21 cellular contexts compared by ENCODE assay signal in genomic region chr14:73105050-73105449, GRCh38. TPM values are rescaled to one million over a fixed set of nuclear protein-coding genes. Genes with fewer than 3 reads are reported as not detected.
DNase-seq lines count a peak whose midpoint lies in the region; ATAC-seq and TF ChIP-seq lines count a peak whose summit lies in the region.
"Had no signal": no experiment of that assay in that cellular context is flagged by ENCODE, and none has a peak within 500 bp of the region (broad histone marks: within the 10 kb centered on the region; RNA-seq: fewer than 3 reads in every experiment).

No MANE protein-coding gene starts in this region.

- H3K4ac ChIP-seq in mesenchymal stem cell (ENCODE audit: low read depth in 1 of 2, low read length in 2 of 2): no peak overlapping the region

- no CpG with 5 or more reads among the region's 3 CpGs for WGBS in mesenchymal stem cell

- no peaks in the 10 kb centered on the region for H3K4me1 Mint-ChIP-seq in activated T-cell treated with anti-CD3 and anti-CD28 coated beads, Interleukin-2, amount 50 U/mL, for 72 hours (ENCODE audit: low read depth)
- peaks cover 3% of the 10 kb centered on the region for H3K4me1 Mint-ChIP-seq in activated T-cell treated with anti-CD3 and anti-CD28 coated beads, Interleukin-2, amount 50 U/mL, for 4 hours (ENCODE audit: low read depth)
- H3K4me1 Mint-ChIP-seq: IgD-negative memory B cell had no signal

- no peak overlapping the region for H3K4me3 ChIP-seq in mesenchymal stem cell (ENCODE audit: insufficient read depth in 1 of 2, low read depth in 1 of 2, low read length in 2 of 2)
- H3K4me3 ChIP-seq: MG63 had no signal

- H2BK15ac ChIP-seq in mesenchymal stem cell (ENCODE audit: low read depth, poor library complexity, severe bottlenecking): no peak overlapping the region

- no peak overlapping the region for H3K4me2 ChIP-seq in mesenchymal stem cell (ENCODE audit: low read length, poor library complexity, severe bottlenecking)

- no peak for ATAC-seq in activated T-cell treated with anti-CD3 and anti-CD28 coated beads, Interleukin-2, amount 50 U/mL, for 72 hours (replicated peaks in 1 of 2)
- ATAC-seq in activated T-cell treated with anti-CD3 and anti-CD28 coated beads, Interleukin-2, amount 50 U/mL, for 4 hours: no peak
- ATAC-seq in GM18870 (IDR thresholded peaks at IDR 0.05; ENCODE audit: unreplicated experiment): no peak
- ATAC-seq: HCT116, Right ventricle myocardium inferior had no signal

- H4K91ac ChIP-seq in mesenchymal stem cell (ENCODE audit: low read length): no peak overlapping the region

- no peak overlapping the region for H3K4me3 Mint-ChIP-seq in activated T-cell treated with anti-CD3 and anti-CD28 coated beads, Interleukin-2, amount 50 U/mL, for 72 hours
- H3K4me3 Mint-ChIP-seq in activated T-cell treated with anti-CD3 and anti-CD28 coated beads, Interleukin-2, amount 50 U/mL, for 4 hours: no peak overlapping the region
- H3K4me3 Mint-ChIP-seq: CD4-positive, alpha-beta memory T cell had no signal

- H3K9me3 ChIP-seq in mesenchymal stem cell (ENCODE audit: control insufficient read depth, low read length): no peaks in the 10 kb centered on the region
- H3K9me3 ChIP-seq: MG63 had no signal

- H3K4me1 ChIP-seq in mesenchymal stem cell (ENCODE audit: control insufficient read depth, insufficient read depth, low read depth, low read length): no peaks in the 10 kb centered on the region

- no peak overlapping the region for H4K8ac ChIP-seq in mesenchymal stem cell (ENCODE audit: low read length)

- H3K18ac ChIP-seq in mesenchymal stem cell (ENCODE audit: low read depth in 1 of 2, low read length in 2 of 2): no peak overlapping the region

- no peak overlapping the region for H2BK12ac ChIP-seq in mesenchymal stem cell (ENCODE audit: low read length in 2 of 2)

- peak overlapping the region; percentile 18 for H3K9ac ChIP-seq in mesenchymal stem cell (ENCODE audit: low read length)

- no peak for DNase-seq in activated T-cell treated with anti-CD3 and anti-CD28 coated beads, Interleukin-2, amount 50 U/mL, for 72 hours
- no peak for DNase-seq in activated T-cell treated with anti-CD3 and anti-CD28 coated beads, Interleukin-2, amount 50 U/mL, for 4 hours
- no peak for DNase-seq in mesenchymal stem cell
- DNase-seq in GF-D8 (lab: John Stamatoyannopoulos, UW): no peak
- DNase-seq in NCI-H446 treated with DMSO at 0.1 percent for 48 hours (lab: John Stamatoyannopoulos, UW): no peak
- DNase-seq in NCI-H1930 (lab: John Stamatoyannopoulos, UW): no peak
- DNase-seq: Calu3; CD4-positive, alpha-beta memory T cell; Karpas-422; MG63; NCI-H1092; NCI-H1436 treated with DMSO at 0.1 percent for 48 hours; NCI-H2081; NCI-H2171 treated with DMSO at 0.1 percent for 48 hours; NCI-H446; NK-92 treated with Interleukin-12 subunit alpha and Interleukin-12 subunit beta, amount 100 ng/mL, for 24 hours had no signal

- H2AK5ac ChIP-seq in mesenchymal stem cell (ENCODE audit: low read length, severe bottlenecking): no peak overlapping the region

- H2AFZ ChIP-seq in mesenchymal stem cell (ENCODE audit: low read depth, low read length): no peak overlapping the region

- peaks cover 27 to 100% of the 10 kb centered on the region in 2 experiments for H3K36me3 ChIP-seq in mesenchymal stem cell (ENCODE audit: control insufficient read depth in 1 of 2, insufficient read depth in 2 of 2, low read depth in 1 of 2, low read length in 2 of 2)

- no peak for TF ChIP-seq CTCF in VCaP (conservative IDR thresholded peaks at IDR 0.05)

- no peak overlapping the region for H2BK120ac ChIP-seq in mesenchymal stem cell (ENCODE audit: low read depth, low read length)

- no peaks in the 10 kb centered on the region for H3K27me3 ChIP-seq in mesenchymal stem cell (ENCODE audit: control insufficient read depth in 1 of 2, insufficient read depth in 1 of 2, low read length in 2 of 2)
- H3K27me3 ChIP-seq: MG63 had no signal

- H3K36me3 Mint-ChIP-seq in activated T-cell treated with anti-CD3 and anti-CD28 coated beads, Interleukin-2, amount 50 U/mL, for 72 hours (ENCODE audit: insufficient read depth in 2 of 2): peaks cover 15 to 33% of the 10 kb centered on the region in 2 donors
- H3K36me3 Mint-ChIP-seq in activated T-cell treated with anti-CD3 and anti-CD28 coated beads, Interleukin-2, amount 50 U/mL, for 4 hours (ENCODE audit: insufficient read depth): peaks cover 45% of the 10 kb centered on the region

- H3K27ac Mint-ChIP-seq in activated T-cell treated with anti-CD3 and anti-CD28 coated beads, Interleukin-2, amount 50 U/mL, for 72 hours: peak overlapping the region; percentile 13
- H3K27ac Mint-ChIP-seq: IgD-negative memory B cell had no signal

- no peak overlapping the region for H3K23ac ChIP-seq in mesenchymal stem cell (ENCODE audit: low read length in 2 of 2)

- no peaks in the 10 kb centered on the region for H3K9me3 Mint-ChIP-seq in activated T-cell treated with anti-CD3 and anti-CD28 coated beads, Interleukin-2, amount 50 U/mL, for 72 hours
- no peaks in the 10 kb centered on the region for H3K9me3 Mint-ChIP-seq in activated T-cell treated with anti-CD3 and anti-CD28 coated beads, Interleukin-2, amount 50 U/mL, for 4 hours
- H3K9me3 Mint-ChIP-seq: IgD-negative memory B cell had no signal

- no peak overlapping the region for H3K14ac ChIP-seq in mesenchymal stem cell (ENCODE audit: low read length in 2 of 2)

- no peak overlapping the region for H2BK5ac ChIP-seq in mesenchymal stem cell (ENCODE audit: low read depth, low read length, poor library complexity, severe bottlenecking)

- no peaks in the 10 kb centered on the region for H3K27me3 Mint-ChIP-seq in activated T-cell treated with anti-CD3 and anti-CD28 coated beads, Interleukin-2, amount 50 U/mL, for 72 hours (ENCODE audit: low read depth)
- no peaks in the 10 kb centered on the region for H3K27me3 Mint-ChIP-seq in activated T-cell treated with anti-CD3 and anti-CD28 coated beads, Interleukin-2, amount 50 U/mL, for 4 hours (ENCODE audit: low read depth)
- H3K27me3 Mint-ChIP-seq: CD4-positive, alpha-beta memory T cell; IgD-negative memory B cell had no signal

- peak overlapping the region; percentile 73 for H3K27ac ChIP-seq in VCaP
- H3K27ac ChIP-seq in mesenchymal stem cell (ENCODE audit: low read length, poor library complexity, severe bottlenecking): no peak overlapping the region

- peaks cover 14% of the 10 kb centered on the region for H3K79me1 ChIP-seq in mesenchymal stem cell (replicated peaks; ENCODE audit: low read length, poor library complexity, severe bottlenecking)

RNA-seq across cellular contexts. Expression of gene PSEN1, which starts 31.3 kb away (rescaled TPM):
- total RNA-seq in activated T-cell treated with anti-CD3 and anti-CD28 coated beads, Interleukin-2, amount 50 U/mL, for 72 hours: 10 to 100 TPM; 40.1 to 42.2 TPM
- 10 to 100 TPM; 21.5 to 29.2 (median 25.0) TPM for total RNA-seq in activated T-cell treated with anti-CD3 and anti-CD28 coated beads, Interleukin-2, amount 50 U/mL, for 4 hours
- polyA plus RNA-seq in mesenchymal stem cell (2013, experiment 1 of 2): 50.3 TPM
- 52.0 TPM for polyA plus RNA-seq in mesenchymal stem cell (2013, experiment 2 of 2)

RNA-seq across cellular contexts. Expression of gene RBM25, which starts 46.7 kb away (rescaled TPM):
- 10 to 100 TPM; 91.8 to 92.3 TPM for total RNA-seq in activated T-cell treated with anti-CD3 and anti-CD28 coated beads, Interleukin-2, amount 50 U/mL, for 72 hours
- total RNA-seq in activated T-cell treated with anti-CD3 and anti-CD28 coated beads, Interleukin-2, amount 50 U/mL, for 4 hours: 100 to 1,000 TPM; 117 to 123 (median 121) TPM
- polyA plus RNA-seq in mesenchymal stem cell (2013, experiment 1 of 2): 71.1 TPM
- 68.1 TPM for polyA plus RNA-seq in mesenchymal stem cell (2013, experiment 2 of 2)
